ENCODE assay signal across 9 cellular contexts in the genomic region with DNA sequence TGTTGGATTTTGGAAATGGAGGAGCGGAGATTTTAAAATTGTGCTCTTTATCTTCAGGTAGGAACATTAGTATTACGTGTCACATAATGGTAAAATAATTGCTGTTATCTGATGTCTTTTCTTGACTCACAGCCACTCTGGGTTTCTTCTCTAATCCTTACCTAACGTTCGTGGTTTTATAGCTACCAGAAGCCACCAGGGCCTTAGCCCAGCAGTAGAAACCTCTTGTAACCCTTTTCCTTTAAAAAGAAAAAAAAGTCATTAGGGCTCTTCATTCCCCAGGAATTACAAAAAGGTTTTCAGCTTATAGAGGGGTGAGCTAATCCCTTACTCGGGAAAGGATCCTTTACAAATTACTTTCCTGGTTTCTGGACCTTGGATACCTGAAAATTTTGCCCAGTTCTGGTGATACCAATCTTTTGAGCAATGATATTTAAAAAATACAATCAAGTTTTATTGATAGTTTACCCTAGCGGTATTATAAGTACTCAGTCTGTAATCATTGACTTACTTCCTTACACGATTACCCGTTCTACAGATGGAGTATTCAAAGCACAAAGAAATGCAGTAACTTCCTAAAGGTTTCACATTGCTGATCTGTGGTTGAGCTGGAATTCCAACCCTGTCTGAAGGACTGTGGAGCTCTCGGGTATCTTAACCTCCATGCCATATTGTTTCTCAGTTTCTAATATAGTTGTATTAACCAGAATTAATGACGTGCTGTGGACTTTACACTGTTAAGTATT. TPM values are rescaled to one million over a fixed set of nuclear protein-coding genes. Genes with fewer than 3 reads are reported as not detected.
DNase-seq lines count a peak whose midpoint lies in the region; ATAC-seq, FAIRE-seq and TF ChIP-seq lines count a peak whose summit lies in the region.
"Had no signal": no experiment of that assay in that cellular context is flagged by ENCODE, and none has a peak within 500 bp of the region (broad histone marks: within the 10 kb centered on the region; RNA-seq: fewer than 3 reads in every experiment).

No MANE protein-coding gene starts in this region.

- H3K36me3 ChIP-seq in heart left ventricle (peaks cover 0 to 34% (median 22%) of the 10 kb centered on the region in 9 donors), iPS DF 6.9 (ENCODE audit: control insufficient read depth, insufficient read depth, low read length) (no peaks in the 10 kb centered on the region; the same call in 1 of the 2 replicates)

- H3K9me3 ChIP-seq in heart left ventricle (no peaks in the 10 kb centered on the region), iPS DF 6.9 (ENCODE audit: control insufficient read depth, insufficient read depth, low read length) (no peaks in the 10 kb centered on the region)

- H3K4me3 ChIP-seq in heart left ventricle (peak overlapping the region; percentile 65 to 89 (median 80)), iPS DF 6.9 (ENCODE audit: low read length) (peak overlapping the region; percentile 94; the same call in 1 of the 2 replicates), skin epidermis (peak overlapping the region; percentile 51 to 90 (median 71))

- CTCF ChIA-PET in activated CD8-positive, alpha-beta T cell treated with anti-CD3 and anti-CD28 coated beads, Interleukin-2, amount 10 ng/mL, durations not matched to agents 7 days and 5 days (lab: Charles Lee) = interaction anchor here (1.0 to 3.2 kb wide), 7 partner anchors 10 to 397 kb away, joined by 3 to 12 read pairs (median 3); no protein-coding TSS in a partner anchor

- TF ChIP-seq POLR2A in heart left ventricle (IDR thresholded peaks at IDR 0.05) (no peak), GM12891 (IDR thresholded peaks at IDR 0.05; ENCODE audit: low read depth, low read length) (no peak)

- intact Hi-C loops in heart left ventricle (cut with DNase I) (loop anchor here in 6 of 10 donors (5.0 to 10.0 kb wide), 4 partner anchors 148 to 510 kb away; a partner anchor contains a TSS), left ventricle myocardium superior (cut with micrococcal nuclease) (no loop called here)

- no peak for TF ChIP-seq CTCF in heart left ventricle (IDR thresholded peaks at IDR 0.05)

- ATAC-seq in heart left ventricle = no peak
- ATAC-seq in left ventricle myocardium superior = no peak
- ATAC-seq in activated CD8-positive, alpha-beta T cell treated with anti-CD3 and anti-CD28 coated beads, Interleukin-2, amount 10 ng/mL, durations not matched to agents 7 days and 5 days = no peak
- ATAC-seq in HG03571 (IDR thresholded peaks at IDR 0.05; ENCODE audit: unreplicated experiment) = no peak

- FAIRE-seq in GM12891 (lab: Jason Lieb, UNC) = no peak

- peaks cover 32% of the 10 kb centered on the region for H3K4me1 Mint-ChIP-seq in activated CD8-positive, alpha-beta T cell treated with anti-CD3 and anti-CD28 coated beads, Interleukin-2, amount 10 ng/mL, durations not matched to agents 7 days and 5 days (ENCODE audit: low read depth)

- H3K27me3 Mint-ChIP-seq in activated CD8-positive, alpha-beta T cell treated with anti-CD3 and anti-CD28 coated beads, Interleukin-2, amount 10 ng/mL, durations not matched to agents 7 days and 5 days (ENCODE audit: low read depth) = no peaks in the 10 kb centered on the region

- DNase-seq in heart left ventricle (no peak), left ventricle myocardium superior (no peak), iPS DF 6.9 (ENCODE audit: low read depth, low spot score) (no peak), GDM1 (lab: John Stamatoyannopoulos, UW) (no peak), GM12891 (ENCODE audit: insufficient read length, low spot score) (no peak)
- DNase-seq in activated CD8-positive, alpha-beta T cell treated with anti-CD3 and anti-CD28 coated beads, Interleukin-2, amount 10 ng/mL, durations not matched to agents 7 days and 5 days = no peak

- H3K27ac Mint-ChIP-seq in activated CD8-positive, alpha-beta T cell treated with anti-CD3 and anti-CD28 coated beads, Interleukin-2, amount 10 ng/mL, durations not matched to agents 7 days and 5 days = peak overlapping the region; percentile 94

- H3K9me3 Mint-ChIP-seq in activated CD8-positive, alpha-beta T cell treated with anti-CD3 and anti-CD28 coated beads, Interleukin-2, amount 10 ng/mL, durations not matched to agents 7 days and 5 days (ENCODE audit: insufficient read depth) = no peaks in the 10 kb centered on the region

- H3K36me3 Mint-ChIP-seq in activated CD8-positive, alpha-beta T cell treated with anti-CD3 and anti-CD28 coated beads, Interleukin-2, amount 10 ng/mL, durations not matched to agents 7 days and 5 days (ENCODE audit: low read depth) = peaks cover 10% of the 10 kb centered on the region

- H3K27me3 ChIP-seq in heart left ventricle = no peaks in the 10 kb centered on the region
- H3K27me3 ChIP-seq in iPS DF 6.9 (ENCODE audit: control insufficient read depth, insufficient read depth, low read length) = no peaks in the 10 kb centered on the region

- POLR2A ChIA-PET in activated CD8-positive, alpha-beta T cell treated with anti-CD3 and anti-CD28 coated beads, Interleukin-2, amount 10 ng/mL, durations not matched to agents 7 days and 5 days (lab: Charles Lee) = interaction anchor here (0.6 to 1.4 kb wide), 5 partner anchors 91 to 399 kb away, joined by 3 to 5 read pairs (median 3); no protein-coding TSS in a partner anchor

- H3K4me3 Mint-ChIP-seq in activated CD8-positive, alpha-beta T cell treated with anti-CD3 and anti-CD28 coated beads, Interleukin-2, amount 10 ng/mL, durations not matched to agents 7 days and 5 days = peak overlapping the region; percentile 92

- WGBS in heart left ventricle, 4 donors = 13 to 20% (median 15%) methylated on average over 10 of the region's 10 CpGs
- no CpG with 5 or more reads among the region's 10 CpGs for WGBS in iPS DF 6.9 (ENCODE audit: insufficient coverage, insufficient read length)

- H3K4me1 ChIP-seq in heart left ventricle (peaks cover 4 to 53% (median 31%) of the 10 kb centered on the region in 12 donors), iPS DF 6.9 (ENCODE audit: control insufficient read depth, insufficient read depth, low read length) (peaks cover 3% of the 10 kb centered on the region; the same call in 1 of the 2 replicates)

- H3K27ac ChIP-seq in heart left ventricle (peak overlapping the region; percentile 95 to 100 (median 98)), iPS DF 6.9 (ENCODE audit: low read length) (no peak overlapping the region), skin epidermis (peak overlapping the region in 20 of 21 experiments; percentile 30 to 96 (median 93))

TF ChIP-seq in GM12891, 5 proteins besides CTCF, POLR2A, EP300 and RAD21:
- TF ChIP-seq POLR2AphosphoS5 (IDR thresholded peaks at IDR 0.05; ENCODE audit: low read depth, low read length) (no peak), POU2F2 (IDR thresholded peaks at IDR 0.05; ENCODE audit: low read depth, low read length) (no peak), SPI1 (IDR thresholded peaks at IDR 0.05; ENCODE audit: low read depth, low read length) (no peak), TAF1 (IDR thresholded peaks at IDR 0.05; ENCODE audit: low read depth, low read length) (no peak), PAX5 (IDR thresholded peaks at IDR 0.05; ENCODE audit: insufficient read depth, low read length, severe bottlenecking) (no peak)

RNA-seq across cellular contexts. Expression of a gene that starts 1.6 kb away (rescaled TPM):
- total RNA-seq in heart left ventricle (100 to 1,000 TPM; 212 to 790 (median 297) TPM), left ventricle myocardium superior (217 TPM)
- polyA plus RNA-seq in heart left ventricle = 100 to 1,000 TPM; 126 to 258 TPM
- 10 to 100 TPM; 15.1 to 17.0 TPM for total RNA-seq in activated CD8-positive, alpha-beta T cell treated with anti-CD3 and anti-CD28 coated beads, Interleukin-2, amount 10 ng/mL, durations not matched to agents 7 days and 5 days
- 10.8 TPM for polyA plus RNA-seq in GM12891 (2012; ENCODE audit: low read depth, missing spikeins)

RNA-seq across cellular contexts. Expression of a gene that starts 35.5 kb away (rescaled TPM):
- total RNA-seq in heart left ventricle (under 1 TPM in 1 of 9 donors, not detected in 8; 0.53 TPM), left ventricle myocardium superior (not detected)
- under 1 TPM in 1 of 2 donors, not detected in 1; 0.03 TPM for polyA plus RNA-seq in heart left ventricle
- not detected for total RNA-seq in activated CD8-positive, alpha-beta T cell treated with anti-CD3 and anti-CD28 coated beads, Interleukin-2, amount 10 ng/mL, durations not matched to agents 7 days and 5 days
- polyA plus RNA-seq in GM12891 (2012; ENCODE audit: low read depth, missing spikeins) = not detected
- total RNA-seq: pulmonary artery endothelial cell had no signal

RNA-seq across cellular contexts. Expression of a gene that starts 42.4 kb away (rescaled TPM):
- total RNA-seq in heart left ventricle (1 to 10 TPM in 2 of 9 donors, under 1 TPM in 5, not detected in 2; 0.34 to 1.6 (median 0.81) TPM), left ventricle myocardium superior (0.64 TPM)
- under 1 TPM; 0.07 to 0.38 TPM for polyA plus RNA-seq in heart left ventricle
- total RNA-seq in activated CD8-positive, alpha-beta T cell treated with anti-CD3 and anti-CD28 coated beads, Interleukin-2, amount 10 ng/mL, durations not matched to agents 7 days and 5 days = not detected
- not detected for polyA plus RNA-seq in GM12891 (2012; ENCODE audit: low read depth, missing spikeins)
- total RNA-seq: pulmonary artery endothelial cell had no signal

Comparison
In these comparisons a context has a peak if more than half of its experiments do, and no peak if none do; other contexts are left out.
1. RNA of a gene that starts 1.6 kb away (total RNA-seq): 212 to 790 TPM in heart left ventricle and 217 TPM in left ventricle myocardium superior (single experiment); 15.1 to 17.0 TPM in activated CD8-positive, alpha-beta T cell treated with anti-CD3 and anti-CD28 coated beads, Interleukin-2, amount 10 ng/mL, durations not matched to agents 7 days and 5 days; every median in the first group is over 10 times any median in the second.
2. Peak in every context shown above with its lines, with median percentiles within 50 percentile points of each other: H3K4me3 ChIP-seq.